In genomic region chr19:18467978-18468377, GRCh38 we compare ENCODE assay signal across 19 cellular contexts. TPM values are rescaled to one million over a fixed set of nuclear protein-coding genes. Genes with fewer than 3 reads are reported as not detected.
DNase-seq lines count a peak whose midpoint lies in the region; ATAC-seq, FAIRE-seq and TF ChIP-seq lines count a peak whose summit lies in the region.
"Had no signal": no experiment of that assay in that cellular context is flagged by ENCODE, and none has a peak within 500 bp of the region (broad histone marks: within the 10 kb centered on the region; RNA-seq: fewer than 3 reads in every experiment).

No MANE protein-coding gene starts in this region.

- H3K4me1 ChIP-seq in A549 (peaks cover 52% of the 10 kb centered on the region), H9 (ENCODE audit: insufficient read depth, low read length) (no peaks in the 10 kb centered on the region), mucosa of stomach (ENCODE audit: control insufficient read depth, insufficient read depth, low read length) (peaks cover 49% of the 10 kb centered on the region), adrenal gland (replicated peaks in 1 of 2) (peaks cover 13 to 47% of the 10 kb centered on the region in 2 donors)
- H3K4me1 ChIP-seq: parathyroid adenoma had no signal

- no peak for FAIRE-seq in A549 (lab: Jason Lieb, UNC)

- intact Hi-C loops in adrenal gland (cut with DNase I): loop anchor here (5.0 to 10.0 kb wide), 4 partner anchors 47 to 457 kb away; no protein-coding TSS in a partner anchor

- H3K27ac ChIP-seq in A549 (peak overlapping the region in 1 of 2 experiments; percentile 92; a peak in 3 of 6 replicates), H9 (ENCODE audit: insufficient read length, low read depth, low read length) (no peak overlapping the region), adrenal gland (peak overlapping the region in 1 of 5 donors; percentile 22)
- H3K27ac ChIP-seq: left lung, parathyroid adenoma, testis had no signal

- no peak overlapping the region; a peak in 1 of 5 replicates for H3K4me3 Mint-ChIP-seq in H9
- no peak overlapping the region for H3K4me3 Mint-ChIP-seq in activated naive CD8-positive, alpha-beta T cell treated with anti-CD3 and anti-CD28 coated beads for 36 hours

- H4K5ac ChIP-seq in H9 (ENCODE audit: insufficient read length, low read depth, low read length): no peak overlapping the region

- H3K9ac ChIP-seq in H9 (ENCODE audit: extremely low read depth, insufficient read length, low read length) (no peak overlapping the region), mucosa of stomach (ENCODE audit: low read length) (peak overlapping the region; percentile 25)
- H3K9ac ChIP-seq: parathyroid adenoma had no signal

- no peak overlapping the region for H2BK120ac ChIP-seq in H9 (ENCODE audit: low read depth, low read length, poor library complexity, severe bottlenecking)

- H3K4me2 ChIP-seq in A549: peak overlapping the region; percentile 78; the same call in 2 of the 3 replicates
- no peak overlapping the region for H3K4me2 ChIP-seq in H9 (ENCODE audit: insufficient read depth, insufficient read length, low read length)

- H3K36me3 ChIP-seq in mucosa of stomach (ENCODE audit: control insufficient read depth, insufficient read depth, low read length) (peaks cover 4% of the 10 kb centered on the region), adrenal gland (replicated peaks in 1 of 2) (peaks cover 0 to 16% of the 10 kb centered on the region in 2 donors)

- no peaks in the 10 kb centered on the region for H4K20me1 ChIP-seq in H9 (ENCODE audit: control insufficient read depth, insufficient read depth, insufficient read length)

- no peak overlapping the region for H2BK15ac ChIP-seq in H9 (ENCODE audit: low read depth, low read length)

- no peaks in the 10 kb centered on the region for H3K79me2 ChIP-seq in H9 (ENCODE audit: insufficient read depth, low read length)

- CTCF ChIA-PET in A549 (lab: Yijun Ruan, JAX): interaction anchor here (1.3 to 4.4 kb wide), 15 partner anchors 8 to 379 kb away, joined by 3 to 38 read pairs (median 9); no protein-coding TSS in a partner anchor

- H2BK20ac ChIP-seq in H9 (ENCODE audit: low read depth, low read length, poor library complexity, severe bottlenecking): no peak overlapping the region

- H3K27ac Mint-ChIP-seq in H9: peak overlapping the region in 2 of 3 experiments; percentile 1 to 69; a peak in 1 of 7 replicates
- peak overlapping the region; percentile 57 for H3K27ac Mint-ChIP-seq in activated naive CD8-positive, alpha-beta T cell treated with anti-CD3 and anti-CD28 coated beads for 36 hours

- H3K79me1 ChIP-seq in H9 (ENCODE audit: insufficient read depth, low read depth, low read length, poor library complexity, severe bottlenecking): no peaks in the 10 kb centered on the region

- H3K4ac ChIP-seq in H9 (ENCODE audit: low read depth, low read length): no peak overlapping the region

- H2BK12ac ChIP-seq in H9 (ENCODE audit: insufficient read length, low read depth, low read length): no peak overlapping the region

- H4K8ac ChIP-seq in H9 (replicated peaks; ENCODE audit: insufficient read length, low read depth, low read length): no peak overlapping the region

- no peak overlapping the region for H2AK5ac ChIP-seq in H9 (ENCODE audit: insufficient read length, low read length)

- DNase-seq in A549 (ENCODE audit: low read depth in 1 of 2, low spot score in 1 of 2): no peak
- no peak for DNase-seq in H9
- DNase-seq in activated naive CD8-positive, alpha-beta T cell treated with anti-CD3 and anti-CD28 coated beads for 36 hours: no peak
- no peak for DNase-seq in AG08396 (ENCODE audit: low spot score)
- no peak for DNase-seq in adrenal gland
- no peak for DNase-seq in KBM-7
- no peak for DNase-seq in NCI-H748 treated with DMSO at 0.1 percent for 48 hours (lab: John Stamatoyannopoulos, UW)
- DNase-seq: activated CD4-positive, alpha-beta T cell treated with anti-CD3 and anti-CD28 coated beads, Interleukin-2, amount 50 U/mL, for 48 hours; activated gamma-delta T cell treated with Interleukin-2 at 50 U/mL for 16 hours; AML-193; cortex of kidney; NCI-H1092; NCI-H69; stimulated activated CD4-positive, alpha-beta T cell treated with anti-CD3 and anti-CD28 coated beads, Interleukin-4, amount 100 ng/mL, for 24 hours; testis had no signal

- WGBS in A549 (ENCODE audit: missing lambda C conversion rate): 74% methylated on average over 3 of the region's 3 CpGs
- no CpG with 5 or more reads among the region's 3 CpGs for WGBS in H9 (ENCODE audit: extremely low coverage, insufficient read length, low lambda C conversion rate)
- WGBS in adrenal gland, 4 donors: 73 to 93% (median 86%) methylated on average over 3 of the region's 3 CpGs

- TF ChIP-seq CTCF in A549 (IDR thresholded peaks at IDR 0.05) (no peak), H9 (conservative IDR thresholded peaks at IDR 0.05) (no peak), adrenal gland (IDR thresholded peaks at IDR 0.05) (no peak)

- TF ChIP-seq POLR2A in A549 (IDR thresholded peaks at IDR 0.05; ENCODE audit: low read length) (no peak), adrenal gland (IDR thresholded peaks at IDR 0.05) (no peak)

- no peak overlapping the region for H3K23ac ChIP-seq in H9 (ENCODE audit: insufficient read length, low read depth, low read length)

- H3K4me1 Mint-ChIP-seq in H9: peaks cover 5 to 10% of the 10 kb centered on the region in 2 experiments
- H3K4me1 Mint-ChIP-seq in activated naive CD8-positive, alpha-beta T cell treated with anti-CD3 and anti-CD28 coated beads for 36 hours: peaks cover 2% of the 10 kb centered on the region

- H3K14ac ChIP-seq in H9 (ENCODE audit: insufficient read depth, low read length): no peak overlapping the region

- no peak overlapping the region for H3K56ac ChIP-seq in H9 (ENCODE audit: insufficient read length, low read depth, low read length)

- no peaks in the 10 kb centered on the region for H3K27me3 Mint-ChIP-seq in H9 (ENCODE audit: low read depth)
- no peaks in the 10 kb centered on the region for H3K27me3 Mint-ChIP-seq in activated naive CD8-positive, alpha-beta T cell treated with anti-CD3 and anti-CD28 coated beads for 36 hours

- no peaks in the 10 kb centered on the region for H3K9me3 Mint-ChIP-seq in H9
- no peaks in the 10 kb centered on the region for H3K9me3 Mint-ChIP-seq in activated naive CD8-positive, alpha-beta T cell treated with anti-CD3 and anti-CD28 coated beads for 36 hours

- no peak for ATAC-seq in A549
- ATAC-seq: left lung had no signal

- no peaks in the 10 kb centered on the region for H3K23me2 ChIP-seq in H9 (ENCODE audit: insufficient read length, low read depth, low read length, poor library complexity, severe bottlenecking)

- no peak overlapping the region for H2BK5ac ChIP-seq in H9 (ENCODE audit: insufficient read length, low read length)

- H3K36me3 Mint-ChIP-seq in H9 (ENCODE audit: insufficient read depth in 1 of 3, low read depth in 3 of 3): peaks cover under 1 to 16% (median 10%) of the 10 kb centered on the region in 3 experiments; a peak in 5 of 7 replicates
- peaks cover 2% of the 10 kb centered on the region for H3K36me3 Mint-ChIP-seq in activated naive CD8-positive, alpha-beta T cell treated with anti-CD3 and anti-CD28 coated beads for 36 hours

- POLR2A ChIA-PET in A549 (lab: Yijun Ruan, JAX): interaction anchor here (0.6 kb wide), 1 partner anchor 280 kb away, joined by 3 read pairs; no protein-coding TSS in a partner anchor

- H3T11ph ChIP-seq in H9 (ENCODE audit: low read length): no peak overlapping the region

- in situ Hi-C loops in KBM-7 (cut with MboI; ENCODE audit: low pct_unique_long_range_greater_than_20kb, low sequenced_read_pairs): loop anchor here (25.0 kb wide), 1 partner anchor 394 kb away; no protein-coding TSS in a partner anchor

- TF ChIP-seq EP300 in A549 (IDR thresholded peaks at IDR 0.05): no peak

- H4K91ac ChIP-seq in H9 (ENCODE audit: insufficient read length, low read depth, low read length): no peak overlapping the region

- H3K9me3 ChIP-seq in A549: no peaks in the 10 kb centered on the region
- no peaks in the 10 kb centered on the region for H3K9me3 ChIP-seq in H9 (ENCODE audit: control insufficient read depth, low read depth, low read length)
- no peaks in the 10 kb centered on the region for H3K9me3 ChIP-seq in mucosa of stomach (ENCODE audit: control insufficient read depth, low read length)
- H3K9me3 ChIP-seq in adrenal gland (replicated peaks in 1 of 3): no peaks in the 10 kb centered on the region
- H3K9me3 ChIP-seq: left lung, testis had no signal

- H2AFZ ChIP-seq in H9 (ENCODE audit: low read length): no peak overlapping the region
- H2AFZ ChIP-seq: parathyroid adenoma had no signal

- H3K27me3 ChIP-seq in H9 (ENCODE audit: insufficient read depth, low read length): no peaks in the 10 kb centered on the region
- H3K27me3 ChIP-seq in mucosa of stomach (ENCODE audit: control insufficient read depth, insufficient read depth, low read length): no peaks in the 10 kb centered on the region
- no peaks in the 10 kb centered on the region for H3K27me3 ChIP-seq in adrenal gland
- H3K27me3 ChIP-seq: left lung, testis had no signal

- no peak overlapping the region for H3K18ac ChIP-seq in H9 (ENCODE audit: insufficient read length, low read depth, low read length)

- no peak overlapping the region for H3K4me3 ChIP-seq in A549
- no peak overlapping the region for H3K4me3 ChIP-seq in mucosa of stomach (ENCODE audit: low read length)
- no peak overlapping the region for H3K4me3 ChIP-seq in adrenal gland
- H3K4me3 ChIP-seq: left lung, skin epidermis, testis had no signal

- no peak for TF ChIP-seq RAD21 in A549 (conservative IDR thresholded peaks at IDR 0.05 in 1 of 2, IDR thresholded peaks at IDR 0.05 in 1 of 2)

RNA-seq across cellular contexts. Expression of gene ISYNA1, which starts 30.0 kb away (rescaled TPM):
- polyA plus RNA-seq in A549 (2011; rRNA removed) (17.6 and 18.0 TPM in 2 replicates), A549 (2017; fragmentation: RNase III; extraction: RNeasy Plus Mini Kit Qiagen cat#74134 plus additional on column Dnase treatment) (48.5 to 71.0 TPM (median 60.7 TPM) in 3 replicates), adrenal gland (100 to 1,000 TPM in 2 of 3 donors, 1 to 10 TPM in 1; 3.2 to 313 (median 125) TPM)
- 43.0 and 56.5 TPM in 2 replicates for polyA plus RNA-seq in A549 (2012; cell fraction: cytosol; rRNA removed)
- polyA plus RNA-seq in A549 (2012; cell fraction: nucleus; rRNA removed): 199 and 307 TPM in 2 replicates
- 17.4 and 29.8 TPM in 2 replicates for polyA minus RNA-seq in A549 (2011; rRNA and poly(A)+ RNA removed)
- total RNA-seq in H9 (2021) (241 and 255 TPM in 2 replicates), adrenal gland (100 to 1,000 TPM in 3 of 8 donors, 10 to 100 TPM in 5; 32.3 to 211 (median 78.7) TPM)
- 10 to 100 TPM; 29.6 to 32.7 TPM for total RNA-seq in activated naive CD8-positive, alpha-beta T cell treated with anti-CD3 and anti-CD28 coated beads for 36 hours

RNA-seq across cellular contexts. Expression of gene SSBP4, which starts 48.8 kb away (rescaled TPM):
- polyA plus RNA-seq in A549 (2011; rRNA removed) (5.4 and 6.9 TPM in 2 replicates), A549 (2017; fragmentation: RNase III; extraction: RNeasy Plus Mini Kit Qiagen cat#74134 plus additional on column Dnase treatment) (37.8 to 43.2 TPM (median 41.5 TPM) in 3 replicates), adrenal gland (100 to 1,000 TPM in 2 of 3 donors, 1 to 10 TPM in 1; 9.1 to 160 (median 136) TPM)
- polyA plus RNA-seq in A549 (2012; cell fraction: cytosol; rRNA removed): 28.5 and 47.8 TPM in 2 replicates
- polyA plus RNA-seq in A549 (2012; cell fraction: nucleus; rRNA removed): 69.4 and 124 TPM in 2 replicates
- polyA minus RNA-seq in A549 (2011; rRNA and poly(A)+ RNA removed): 5.0 and 10.7 TPM in 2 replicates
- total RNA-seq in H9 (2021) (46.1 and 50.0 TPM in 2 replicates), adrenal gland (100 to 1,000 TPM in 1 of 8 donors, 10 to 100 TPM in 7; 38.9 to 119 (median 73.7) TPM)
- total RNA-seq in activated naive CD8-positive, alpha-beta T cell treated with anti-CD3 and anti-CD28 coated beads for 36 hours: 100 to 1,000 TPM in 1 of 2 experiments, 10 to 100 TPM in 1; 96.1 to 101 TPM

RNA-seq across cellular contexts. Expression of gene ELL, which starts 53.9 kb away (rescaled TPM):
- 1.1 and 1.6 TPM in 2 replicates for polyA plus RNA-seq in A549 (2011; rRNA removed)
- polyA plus RNA-seq in A549 (2012; cell fraction: cytosol; rRNA removed): 4.1 and 5.9 TPM in 2 replicates
- polyA plus RNA-seq in A549 (2012; cell fraction: nucleus; rRNA removed): 10.6 and 18.2 TPM in 2 replicates
- 3.6 to 3.8 TPM (median 3.7 TPM) in 3 replicates for polyA plus RNA-seq in A549 (2017; fragmentation: RNase III; extraction: RNeasy Plus Mini Kit Qiagen cat#74134 plus additional on column Dnase treatment)
- polyA minus RNA-seq in A549 (2011; rRNA and poly(A)+ RNA removed): 2.4 and 3.6 TPM in 2 replicates
- 15.5 and 17.0 TPM in 2 replicates for total RNA-seq in H9 (2021)
- 10 to 100 TPM; 20.0 to 21.0 TPM for total RNA-seq in activated naive CD8-positive, alpha-beta T cell treated with anti-CD3 and anti-CD28 coated beads for 36 hours
- total RNA-seq in adrenal gland: 10 to 100 TPM in 7 of 8 donors, 1 to 10 TPM in 1; 9.8 to 28.3 (median 15.2) TPM
- 10 to 100 TPM in 1 of 3 donors, 1 to 10 TPM in 2; 1.8 to 14.3 (median 9.1) TPM for polyA plus RNA-seq in adrenal gland
